10 cellular contexts compared by ENCODE assay signal in genomic region chr9:120904999-120905793, GRCh38. TPM values are rescaled to one million over a fixed set of nuclear protein-coding genes. Genes with fewer than 3 reads are reported as not detected.
DNase-seq lines count a peak whose midpoint lies in the region; ATAC-seq and TF ChIP-seq lines count a peak whose summit lies in the region.
"Had no signal": no experiment of that assay in that cellular context is flagged by ENCODE, and none has a peak within 500 bp of the region (broad histone marks: within the 10 kb centered on the region; RNA-seq: fewer than 3 reads in every experiment).

No MANE protein-coding gene starts in this region.

- peak overlapping the region; percentile 85 for H3K27ac Mint-ChIP-seq in activated CD8-positive, alpha-beta memory T cell treated with anti-CD3 and anti-CD28 coated beads, Interleukin-2, amount 10 ng/mL, durations not matched to agents 7 days and 5 days
- peak overlapping the region; percentile 29 to 95 (median 93) for H3K27ac Mint-ChIP-seq in IgD-negative memory B cell
- peak overlapping the region; percentile 78 for H3K27ac Mint-ChIP-seq in stimulated activated memory B cell treated with anti-CD40 and anti-IgM and Interleukin-4, amounts not matched to agents 10 μg/mL and 1 μg/mL and 100 μg/mL, for 72 hours

- intact Hi-C loops in adrenal gland (cut with DNase I), result no loop called here

- TF ChIP-seq CTCF in adrenal gland (IDR thresholded peaks at IDR 0.05), result no peak

- H3K4me3 Mint-ChIP-seq in activated CD8-positive, alpha-beta memory T cell treated with anti-CD3 and anti-CD28 coated beads, Interleukin-2, amount 10 ng/mL, durations not matched to agents 7 days and 5 days, result peak overlapping the region; percentile 40
- H3K4me3 Mint-ChIP-seq in IgD-negative memory B cell, result peak overlapping the region in 2 of 4 donors; percentile 41 to 59
- H3K4me3 Mint-ChIP-seq in activated T-cell treated with anti-CD3 and anti-CD28 coated beads, Interleukin-2, amount 50 U/mL, for 4 hours, result peak overlapping the region; percentile 7
- H3K4me3 Mint-ChIP-seq in stimulated activated memory B cell treated with anti-CD40 and anti-IgM and Interleukin-4, amounts not matched to agents 10 μg/mL and 1 μg/mL and 100 μg/mL, for 72 hours, result no peak overlapping the region

- H3K4me1 ChIP-seq in adrenal gland (replicated peaks in 1 of 2), result no peaks in the 10 kb centered on the region

- no peaks in the 10 kb centered on the region for H3K27me3 Mint-ChIP-seq in activated CD8-positive, alpha-beta memory T cell treated with anti-CD3 and anti-CD28 coated beads, Interleukin-2, amount 10 ng/mL, durations not matched to agents 7 days and 5 days
- H3K27me3 Mint-ChIP-seq in IgD-negative memory B cell, result no peaks in the 10 kb centered on the region
- H3K27me3 Mint-ChIP-seq in activated T-cell treated with anti-CD3 and anti-CD28 coated beads, Interleukin-2, amount 50 U/mL, for 4 hours (ENCODE audit: low read depth), result no peaks in the 10 kb centered on the region
- no peaks in the 10 kb centered on the region for H3K27me3 Mint-ChIP-seq in stimulated activated memory B cell treated with anti-CD40 and anti-IgM and Interleukin-4, amounts not matched to agents 10 μg/mL and 1 μg/mL and 100 μg/mL, for 72 hours

- H3K4me3 ChIP-seq in adrenal gland, result no peak overlapping the region

- peaks cover 72% of the 10 kb centered on the region for H3K36me3 Mint-ChIP-seq in activated CD8-positive, alpha-beta memory T cell treated with anti-CD3 and anti-CD28 coated beads, Interleukin-2, amount 10 ng/mL, durations not matched to agents 7 days and 5 days
- H3K36me3 Mint-ChIP-seq in IgD-negative memory B cell, result peaks cover 2% of the 10 kb centered on the region
- H3K36me3 Mint-ChIP-seq in activated T-cell treated with anti-CD3 and anti-CD28 coated beads, Interleukin-2, amount 50 U/mL, for 4 hours (ENCODE audit: insufficient read depth), result peaks cover 68% of the 10 kb centered on the region
- H3K36me3 Mint-ChIP-seq in stimulated activated memory B cell treated with anti-CD40 and anti-IgM and Interleukin-4, amounts not matched to agents 10 μg/mL and 1 μg/mL and 100 μg/mL, for 72 hours, result peaks cover 71% of the 10 kb centered on the region

- 95 to 96% (median 96%) methylated on average over 12 to 17 of the region's 17 CpGs for WGBS in adrenal gland, 4 donors

- ATAC-seq in activated CD8-positive, alpha-beta memory T cell treated with anti-CD3 and anti-CD28 coated beads, Interleukin-2, amount 10 ng/mL, durations not matched to agents 7 days and 5 days, result peak; percentile 64
- peak; percentile 7 to 32 for ATAC-seq in activated T-cell treated with anti-CD3 and anti-CD28 coated beads, Interleukin-2, amount 50 U/mL, for 4 hours
- peak; percentile 59 for ATAC-seq in stimulated activated memory B cell treated with anti-CD40 and anti-IgM and Interleukin-4, amounts not matched to agents 10 μg/mL and 1 μg/mL and 100 μg/mL, for 72 hours
- no peak for ATAC-seq in GM18498 (IDR thresholded peaks at IDR 0.05; ENCODE audit: unreplicated experiment)
- ATAC-seq: foreskin keratinocyte had no signal

- DNase-seq in activated CD8-positive, alpha-beta memory T cell treated with anti-CD3 and anti-CD28 coated beads, Interleukin-2, amount 10 ng/mL, durations not matched to agents 7 days and 5 days, result peak; percentile 68
- DNase-seq in activated CD8-positive, alpha-beta memory T cell treated with anti-CD3 and anti-CD28 coated beads, Interleukin-2, amount 50 U/mL, for 48 hours, result no peak
- no peak for DNase-seq in activated T-cell treated with anti-CD3 and anti-CD28 coated beads, Interleukin-2, amount 50 U/mL, for 4 hours
- DNase-seq in NCI-H446 (lab: John Stamatoyannopoulos, UW) (no peak), adrenal gland (no peak)
- DNase-seq: cortex of kidney, foreskin keratinocyte had no signal

- H3K36me3 ChIP-seq in adrenal gland (replicated peaks in 1 of 2), result peaks cover 0 to 5% of the 10 kb centered on the region in 2 donors

- no peaks in the 10 kb centered on the region for H3K9me3 ChIP-seq in adrenal gland (replicated peaks in 1 of 3)

- CTCF ChIA-PET in activated CD8-positive, alpha-beta memory T cell treated with anti-CD3 and anti-CD28 coated beads, Interleukin-2, amount 10 ng/mL, durations not matched to agents 7 days and 5 days (lab: Charles Lee), result interaction anchor here (1.0 to 4.0 kb wide), 9 partner anchors 9 to 32 kb away, joined by 3 to 27 read pairs (median 7); partner anchors contain the start of genes PHF19 and TRAF1

- H3K4me1 Mint-ChIP-seq in activated CD8-positive, alpha-beta memory T cell treated with anti-CD3 and anti-CD28 coated beads, Interleukin-2, amount 10 ng/mL, durations not matched to agents 7 days and 5 days, result peaks cover 87% of the 10 kb centered on the region
- peaks cover 36 to 47% (median 45%) of the 10 kb centered on the region in 3 donors for H3K4me1 Mint-ChIP-seq in IgD-negative memory B cell
- H3K4me1 Mint-ChIP-seq in activated T-cell treated with anti-CD3 and anti-CD28 coated beads, Interleukin-2, amount 50 U/mL, for 4 hours (ENCODE audit: low read depth), result peaks cover 90% of the 10 kb centered on the region
- peaks cover 88% of the 10 kb centered on the region for H3K4me1 Mint-ChIP-seq in stimulated activated memory B cell treated with anti-CD40 and anti-IgM and Interleukin-4, amounts not matched to agents 10 μg/mL and 1 μg/mL and 100 μg/mL, for 72 hours

- TF ChIP-seq POLR2A in adrenal gland (IDR thresholded peaks at IDR 0.05), result no peak

- H3K27me3 ChIP-seq in adrenal gland, result no peaks in the 10 kb centered on the region
- H3K27me3 ChIP-seq: foreskin keratinocyte had no signal

- H3K27ac ChIP-seq in adrenal gland, result no peak overlapping the region
- H3K27ac ChIP-seq: foreskin keratinocyte had no signal

- H3K9me3 Mint-ChIP-seq in activated CD8-positive, alpha-beta memory T cell treated with anti-CD3 and anti-CD28 coated beads, Interleukin-2, amount 10 ng/mL, durations not matched to agents 7 days and 5 days (ENCODE audit: low read depth), result no peaks in the 10 kb centered on the region
- H3K9me3 Mint-ChIP-seq in IgD-negative memory B cell, result no peaks in the 10 kb centered on the region
- no peaks in the 10 kb centered on the region for H3K9me3 Mint-ChIP-seq in activated T-cell treated with anti-CD3 and anti-CD28 coated beads, Interleukin-2, amount 50 U/mL, for 4 hours
- H3K9me3 Mint-ChIP-seq in stimulated activated memory B cell treated with anti-CD40 and anti-IgM and Interleukin-4, amounts not matched to agents 10 μg/mL and 1 μg/mL and 100 μg/mL, for 72 hours, result no peaks in the 10 kb centered on the region

RNA-seq across cellular contexts. Expression of gene TRAF1, which starts 21.4 kb away (rescaled TPM):
- 100 to 1,000 TPM in 1 of 2 experiments, 10 to 100 TPM in 1; 59.6 to 114 TPM for total RNA-seq in activated CD8-positive, alpha-beta memory T cell treated with anti-CD3 and anti-CD28 coated beads, Interleukin-2, amount 10 ng/mL, durations not matched to agents 7 days and 5 days
- polyA plus RNA-seq in IgD-negative memory B cell, result 1.3 TPM
- total RNA-seq in activated T-cell treated with anti-CD3 and anti-CD28 coated beads, Interleukin-2, amount 50 U/mL, for 4 hours, result 100 to 1,000 TPM; 256 to 343 (median 265) TPM
- total RNA-seq in adrenal gland, result 10 to 100 TPM in 2 of 8 donors, 1 to 10 TPM in 6; 1.6 to 11.7 (median 6.1) TPM
- 10 to 100 TPM in 2 of 3 donors, 1 to 10 TPM in 1; 2.4 to 42.7 (median 30.3) TPM for polyA plus RNA-seq in adrenal gland

RNA-seq across cellular contexts. Expression of gene PHF19, which starts 28.2 kb away (rescaled TPM):
- 100 to 1,000 TPM; 246 to 254 TPM for total RNA-seq in activated CD8-positive, alpha-beta memory T cell treated with anti-CD3 and anti-CD28 coated beads, Interleukin-2, amount 10 ng/mL, durations not matched to agents 7 days and 5 days
- polyA plus RNA-seq in IgD-negative memory B cell (3.9 TPM), adrenal gland (10 to 100 TPM; 13.6 to 39.7 (median 29.7) TPM)
- total RNA-seq in activated T-cell treated with anti-CD3 and anti-CD28 coated beads, Interleukin-2, amount 50 U/mL, for 4 hours, result 10 to 100 TPM; 59.2 to 75.1 (median 64.8) TPM
- 10 to 100 TPM; 17.2 to 61.8 (median 24.0) TPM for total RNA-seq in adrenal gland

Comparison
In these comparisons a context has a peak if more than half of its experiments do, and no peak if none do; other contexts are left out.
1. RNA of gene TRAF1, which starts 21.4 kb away (total RNA-seq): 256 to 343 TPM in activated T-cell treated with anti-CD3 and anti-CD28 coated beads, Interleukin-2, amount 50 U/mL, for 4 hours and 59.6 to 114 TPM in activated CD8-positive, alpha-beta memory T cell treated with anti-CD3 and anti-CD28 coated beads, Interleukin-2, amount 10 ng/mL, durations not matched to agents 7 days and 5 days; 1.6 to 11.7 TPM in adrenal gland; every median in the first group is over 4 times any median in the second.
2. Peak in every context shown above with its lines, with median percentiles within 50 percentile points of each other: H3K27ac Mint-ChIP-seq.